In the genomic region with DNA sequence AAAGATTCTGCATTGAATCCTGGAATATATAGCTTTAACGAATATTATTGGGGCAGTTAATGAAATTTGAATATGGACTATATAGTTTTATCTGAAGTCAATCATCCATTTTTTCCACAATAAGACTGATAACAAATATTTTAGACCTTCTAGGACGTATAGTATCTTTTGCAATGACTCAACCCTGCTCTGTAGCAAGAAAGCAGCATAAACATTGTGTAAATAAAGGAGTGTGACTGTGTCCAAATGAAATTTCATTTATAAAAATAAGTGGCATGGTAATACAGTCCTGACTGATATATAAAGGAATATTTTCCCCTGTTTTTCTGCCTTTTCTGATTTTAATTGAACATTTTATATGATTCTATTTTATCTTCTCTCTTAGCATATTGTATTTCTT, we compare ENCODE assay signal across 16 cellular contexts.
A peak's percentile ranks its signal among the peaks of the same experiment; 100 is the strongest.
DNase-seq lines count a peak whose midpoint lies in the region; ATAC-seq and TF ChIP-seq lines count a peak whose summit lies in the region.
"Had no signal": no experiment of that assay in that cellular context is flagged by ENCODE, and none has a peak within 500 bp of the region (broad histone marks: within the 10 kb centered on the region; RNA-seq: fewer than 3 reads in every experiment).

No MANE protein-coding gene starts in this region.

- H3K36me3 ChIP-seq in RWPE2 (ENCODE audit: low read depth) (no peaks in the 10 kb centered on the region), smooth muscle cell (ENCODE audit: low read depth) (no peaks in the 10 kb centered on the region)
- H3K36me3 ChIP-seq: BE2C had no signal

- no peak overlapping the region for H2AFZ ChIP-seq in smooth muscle cell (ENCODE audit: low read depth)

- WGBS in smooth muscle cell (ENCODE audit: low lambda C conversion rate), result 63% methylated on average over 2 of the region's 2 CpGs

- peaks cover 15% of the 10 kb centered on the region for H3K36me3 Mint-ChIP-seq in HFFc6 (ENCODE audit: low read depth)
- no peaks in the 10 kb centered on the region for H3K36me3 Mint-ChIP-seq in activated T-cell treated with anti-CD3 and anti-CD28 coated beads, Interleukin-2, amount 50 U/mL, for 4 hours (ENCODE audit: insufficient read depth)
- H3K36me3 Mint-ChIP-seq: CD4-positive, alpha-beta memory T cell; IgD-negative memory B cell had no signal

- no peak overlapping the region for H3K9ac ChIP-seq in smooth muscle cell (ENCODE audit: low read depth)

- H3K27me3 Mint-ChIP-seq in HFFc6 (ENCODE audit: insufficient read depth), result no peaks in the 10 kb centered on the region
- H3K27me3 Mint-ChIP-seq in activated T-cell treated with anti-CD3 and anti-CD28 coated beads, Interleukin-2, amount 50 U/mL, for 4 hours (ENCODE audit: low read depth), result no peaks in the 10 kb centered on the region
- H3K27me3 Mint-ChIP-seq: CD4-positive, alpha-beta memory T cell; IgD-negative memory B cell had no signal

- H4K20me1 ChIP-seq in smooth muscle cell (ENCODE audit: low read depth), result no peaks in the 10 kb centered on the region

- TF ChIP-seq CTCF in HFFc6 (IDR thresholded peaks at IDR 0.05) (no peak), RWPE2 (IDR thresholded peaks at IDR 0.05; ENCODE audit: poor library complexity, severe bottlenecking) (no peak), fibroblast of mammary gland (conservative IDR thresholded peaks at IDR 0.05; ENCODE audit: control insufficient read depth, insufficient read depth, low read depth, low read length) (no peak), smooth muscle cell (IDR thresholded peaks at IDR 0.05; ENCODE audit: borderline replicate concordance, insufficient read depth, poor library complexity, severe bottlenecking) (no peak)

- H3K27ac ChIP-seq in RWPE2 (ENCODE audit: poor library complexity, severe bottlenecking) (no peak overlapping the region), smooth muscle cell (ENCODE audit: low read depth) (no peak overlapping the region)
- H3K27ac ChIP-seq: A549, C4-2B had no signal

- H3K4me1 ChIP-seq in RWPE2 (ENCODE audit: insufficient read depth, poor library complexity, severe bottlenecking), result peaks cover 8% of the 10 kb centered on the region
- H3K4me1 ChIP-seq in smooth muscle cell (ENCODE audit: low read depth), result no peaks in the 10 kb centered on the region
- H3K4me1 ChIP-seq: A549, BE2C had no signal

- no peak overlapping the region for H3K27ac Mint-ChIP-seq in HFFc6
- H3K27ac Mint-ChIP-seq: CD4-positive, alpha-beta memory T cell; IgD-negative memory B cell had no signal

- peaks cover 13% of the 10 kb centered on the region for H3K9me3 Mint-ChIP-seq in HFFc6
- peaks cover 13% of the 10 kb centered on the region for H3K9me3 Mint-ChIP-seq in activated T-cell treated with anti-CD3 and anti-CD28 coated beads, Interleukin-2, amount 50 U/mL, for 4 hours

- H3K27me3 ChIP-seq in RWPE2 (ENCODE audit: insufficient read depth, poor library complexity, severe bottlenecking), result no peaks in the 10 kb centered on the region
- H3K27me3 ChIP-seq in smooth muscle cell (ENCODE audit: low read depth), result no peaks in the 10 kb centered on the region
- H3K27me3 ChIP-seq: BE2C had no signal

- H3F3A ChIP-seq in smooth muscle cell (ENCODE audit: low read depth), result no peaks in the 10 kb centered on the region

- H3K4me1 Mint-ChIP-seq in HFFc6 (ENCODE audit: low read depth), result peaks cover 64% of the 10 kb centered on the region
- no peaks in the 10 kb centered on the region for H3K4me1 Mint-ChIP-seq in activated T-cell treated with anti-CD3 and anti-CD28 coated beads, Interleukin-2, amount 50 U/mL, for 4 hours (ENCODE audit: low read depth)
- H3K4me1 Mint-ChIP-seq: CD4-positive, alpha-beta memory T cell; IgD-negative memory B cell had no signal

- H3K79me2 ChIP-seq in smooth muscle cell (ENCODE audit: low read depth), result no peaks in the 10 kb centered on the region

- H3K4me3 ChIP-seq in RWPE2 (ENCODE audit: severe bottlenecking) (no peak overlapping the region), fibroblast of mammary gland (ENCODE audit: control insufficient read depth, low read depth, low read length) (no peak overlapping the region), smooth muscle cell (no peak overlapping the region)
- H3K4me3 ChIP-seq: A549 had no signal

- peak overlapping the region; percentile 31 for H3K4me2 ChIP-seq in smooth muscle cell
- H3K4me2 ChIP-seq: A549 had no signal

- H3K9me3 ChIP-seq in RWPE2 (ENCODE audit: severe bottlenecking) (no peaks in the 10 kb centered on the region), smooth muscle cell (replicated peaks; ENCODE audit: low read depth) (no peaks in the 10 kb centered on the region)
- H3K9me3 ChIP-seq: A549, BE2C had no signal

- ATAC-seq in RWPE2 (ENCODE audit: low read depth), result peak; percentile 72
- no peak for ATAC-seq in activated T-cell treated with anti-CD3 and anti-CD28 coated beads, Interleukin-2, amount 50 U/mL, for 4 hours
- ATAC-seq: A549, HCT116 had no signal

- DNase-seq in HFFc6 (peak; percentile 17), RWPE2 (ENCODE audit: low spot score) (no peak), fibroblast of mammary gland (ENCODE audit: low read depth) (peak; percentile 9), smooth muscle cell (lab: John Stamatoyannopoulos, UW; ENCODE audit: unreplicated experiment) (no peak), NCI-H1048 (lab: John Stamatoyannopoulos, UW) (no peak), GOT3 (lab: John Stamatoyannopoulos, UW) (no peak)
- no peak for DNase-seq in activated T-cell treated with anti-CD3 and anti-CD28 coated beads, Interleukin-2, amount 50 U/mL, for 4 hours
- DNase-seq: BE2C; CD4-positive, alpha-beta memory T cell; DMS79; EL; GDM1 had no signal

- H3K4me3 Mint-ChIP-seq in HFFc6, result no peak overlapping the region
- no peak overlapping the region for H3K4me3 Mint-ChIP-seq in activated T-cell treated with anti-CD3 and anti-CD28 coated beads, Interleukin-2, amount 50 U/mL, for 4 hours
- H3K4me3 Mint-ChIP-seq: CD4-positive, alpha-beta memory T cell; IgD-negative memory B cell had no signal

Comparison
In these comparisons a context has a peak if more than half of its experiments do, and no peak if none do; other contexts are left out.
1. DNase-seq: peak in HFFc6 (single experiment) and fibroblast of mammary gland (single experiment); none in RWPE2 (single experiment), smooth muscle cell (single experiment), NCI-H1048 (single experiment), GOT3 (single experiment) and activated T-cell treated with anti-CD3 and anti-CD28 coated beads, Interleukin-2, amount 50 U/mL, for 4 hours (single experiment).